8 cellular contexts compared by ENCODE assay signal in the genomic region with DNA sequence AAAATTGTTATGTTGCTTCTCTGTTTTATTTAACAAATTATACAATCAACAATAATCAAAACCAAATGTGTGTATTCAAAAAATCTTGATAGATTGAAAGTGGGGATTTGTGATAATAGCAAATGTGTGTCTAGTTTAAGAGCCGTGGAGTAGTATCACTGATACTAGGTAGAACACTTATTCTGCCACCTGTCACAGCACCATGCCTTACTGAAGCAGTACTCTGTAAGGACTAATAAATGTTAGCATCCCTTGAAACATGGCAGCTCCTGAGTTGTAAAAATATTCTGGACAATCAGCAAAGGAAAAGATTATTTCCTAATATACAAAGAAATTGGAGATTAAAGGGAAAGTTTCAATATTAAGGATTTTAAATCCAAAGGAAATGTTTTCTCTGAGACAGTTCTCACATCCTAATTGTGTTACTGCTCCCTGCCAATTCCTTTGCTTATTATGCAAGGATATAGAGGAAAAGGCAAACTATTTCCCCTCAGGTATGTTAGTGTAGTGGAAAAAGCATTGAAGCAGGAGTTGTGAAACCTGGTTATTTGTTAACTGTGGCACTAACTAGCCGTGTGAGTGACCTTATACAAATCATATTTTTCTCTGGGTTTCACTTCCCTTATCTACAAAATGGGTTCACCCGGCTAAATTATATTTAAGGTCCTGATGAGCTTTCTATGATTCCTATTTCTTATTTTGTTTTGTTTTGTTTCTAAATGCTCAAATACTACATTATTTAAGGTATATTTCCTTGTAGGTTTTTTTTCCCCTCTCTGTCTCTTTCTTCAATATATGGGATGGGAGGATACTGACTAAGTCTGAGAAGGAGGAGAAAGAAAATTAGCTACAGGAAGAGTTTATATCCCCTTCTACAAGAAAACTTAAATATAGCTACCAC.
DNase-seq lines count a peak whose midpoint lies in the region; ATAC-seq and TF ChIP-seq lines count a peak whose summit lies in the region.

No MANE protein-coding gene starts in this region.

- DNase-seq in SJCRH30 = no peak
- DNase-seq in left lung = no peak
- DNase-seq in activated CD4-positive, alpha-beta memory T cell treated with anti-CD3 and anti-CD28 coated beads for 36 hours = no peak
- DNase-seq in stimulated activated naive CD8-positive, alpha-beta T cell treated with anti-CD3 and anti-CD28 coated beads, Interleukin-15, Interleukin-2, amounts not matched to agents 100 U/mL and 50 U/mL, for 24 hours = no peak
- DNase-seq in adrenal gland = no peak
- DNase-seq in NCI-H1417 treated with DMSO at 0.1 percent for 48 hours (lab: John Stamatoyannopoulos, UW) = no peak

- ATAC-seq in GM18517 (IDR thresholded peaks at IDR 0.05; ENCODE audit: unreplicated experiment) (peak; percentile 80), HG02852 (IDR thresholded peaks at IDR 0.05; ENCODE audit: unreplicated experiment) (peak; percentile 84), left lung (peak; percentile 53)
- ATAC-seq in stimulated activated naive CD8-positive, alpha-beta T cell treated with anti-CD3 and anti-CD28 coated beads, Interleukin-15, Interleukin-2, amounts not matched to agents 100 U/mL and 50 U/mL, for 24 hours = no peak

- H3K36me3 ChIP-seq in SJCRH30 (no peaks in the 10 kb centered on the region), left lung (no peaks in the 10 kb centered on the region), adrenal gland (replicated peaks in 1 of 2) (no peaks in the 10 kb centered on the region)

- no peaks in the 10 kb centered on the region for H3K36me3 Mint-ChIP-seq in activated CD4-positive, alpha-beta memory T cell treated with anti-CD3 and anti-CD28 coated beads for 36 hours

- TF ChIP-seq CTCF in left lung (IDR thresholded peaks at IDR 0.05) (no peak), adrenal gland (IDR thresholded peaks at IDR 0.05) (no peak)

- H3K27me3 Mint-ChIP-seq in activated CD4-positive, alpha-beta memory T cell treated with anti-CD3 and anti-CD28 coated beads for 36 hours = no peaks in the 10 kb centered on the region

- H3K4me1 ChIP-seq in SJCRH30 = peaks cover 12% of the 10 kb centered on the region
- peaks cover 6 to 12% of the 10 kb centered on the region in 2 donors for H3K4me1 ChIP-seq in left lung
- H3K4me1 ChIP-seq in adrenal gland (replicated peaks in 1 of 2) = no peaks in the 10 kb centered on the region

- H3K27ac ChIP-seq in SJCRH30 (peak overlapping the region; percentile 1; the same call in 1 of the 2 replicates), left lung (peak overlapping the region; percentile 31 to 69), adrenal gland (no peak overlapping the region)

- H3K9me3 ChIP-seq in SJCRH30 (replicated peaks) = no peaks in the 10 kb centered on the region; the same call in 1 of the 2 replicates
- no peaks in the 10 kb centered on the region for H3K9me3 ChIP-seq in left lung
- no peaks in the 10 kb centered on the region for H3K9me3 ChIP-seq in adrenal gland (replicated peaks in 1 of 3)

- H3K9me3 Mint-ChIP-seq in activated CD4-positive, alpha-beta memory T cell treated with anti-CD3 and anti-CD28 coated beads for 36 hours = no peaks in the 10 kb centered on the region

- H3K27ac Mint-ChIP-seq in activated CD4-positive, alpha-beta memory T cell treated with anti-CD3 and anti-CD28 coated beads for 36 hours = no peak overlapping the region

- POLR2A ChIA-PET in activated CD4-positive, alpha-beta memory T cell treated with anti-CD3 and anti-CD28 coated beads for 36 hours (lab: Charles Lee) = no interaction called here

- intact Hi-C loops in left lung (cut with DNase I) (no loop called here), adrenal gland (cut with DNase I) (no loop called here)
- intact Hi-C loops in activated CD4-positive, alpha-beta memory T cell treated with anti-CD3 and anti-CD28 coated beads for 36 hours (cut with micrococcal nuclease) = no loop called here

- no peak overlapping the region for H3K4me3 Mint-ChIP-seq in activated CD4-positive, alpha-beta memory T cell treated with anti-CD3 and anti-CD28 coated beads for 36 hours

- no peak for TF ChIP-seq POLR2A in adrenal gland (IDR thresholded peaks at IDR 0.05)

- 40 to 42% (median 41%) methylated on average over 3 of the region's 3 CpGs for WGBS in adrenal gland, 4 donors

- H3K4me3 ChIP-seq in SJCRH30 = peak overlapping the region; percentile 36
- peak overlapping the region in 1 of 2 donors; percentile 2 for H3K4me3 ChIP-seq in left lung
- H3K4me3 ChIP-seq in adrenal gland = peak overlapping the region in 1 of 4 donors; percentile 33

- CTCF ChIA-PET in activated CD4-positive, alpha-beta memory T cell treated with anti-CD3 and anti-CD28 coated beads for 36 hours (lab: Charles Lee) = interaction anchor here (0.6 to 1.0 kb wide), 2 partner anchors 16 to 160 kb away, joined by 3 to 4 read pairs; no protein-coding TSS in a partner anchor

- H3K4me1 Mint-ChIP-seq in activated CD4-positive, alpha-beta memory T cell treated with anti-CD3 and anti-CD28 coated beads for 36 hours (ENCODE audit: low read depth) = no peaks in the 10 kb centered on the region

- no peaks in the 10 kb centered on the region for H3K27me3 ChIP-seq in SJCRH30
- H3K27me3 ChIP-seq in left lung = no peaks in the 10 kb centered on the region
- H3K27me3 ChIP-seq in adrenal gland = no peaks in the 10 kb centered on the region

Comparison
In these comparisons a context has a peak if more than half of its experiments do, and no peak if none do; other contexts are left out.
1. H3K27ac ChIP-seq: peak in SJCRH30 (single experiment) and left lung (2 of 2); none in adrenal gland (0 of 5).